ENCODE assay signal across 8 cellular contexts in genomic region chr1:67347688-67348472, GRCh38. TPM values are rescaled to one million over a fixed set of nuclear protein-coding genes. Genes with fewer than 3 reads are reported as not detected.
DNase-seq lines count a peak whose midpoint lies in the region; ATAC-seq and TF ChIP-seq lines count a peak whose summit lies in the region.

No MANE protein-coding gene starts in this region.

- peaks cover 9% of the 10 kb centered on the region for H3K4me1 Mint-ChIP-seq in activated naive CD4-positive, alpha-beta T cell treated with anti-CD3 and anti-CD28 coated beads, Interleukin-2, amount 50 U/mL, for 24 hours

- H3K27ac ChIP-seq in SJCRH30 (no peak overlapping the region), esophagus (ENCODE audit: low read depth in 2 of 2, low read length in 1 of 2) (peak overlapping the region; percentile 38 to 84)

- DNase-seq in activated naive CD4-positive, alpha-beta T cell (lab: John Stamatoyannopoulos, UW) = no peak
- DNase-seq in LNCaP clone FGC (ENCODE audit: low read depth) (no peak), SJCRH30 (peak; percentile 34 to 71), myocyte (ENCODE audit: low read depth) (peak; percentile 69)

- WGBS in esophagus, 2 donors = 37 to 49% methylated on average over 12 of the region's 12 CpGs

- H3K36me3 Mint-ChIP-seq in activated naive CD4-positive, alpha-beta T cell treated with anti-CD3 and anti-CD28 coated beads, Interleukin-2, amount 50 U/mL, for 24 hours = peaks cover 7% of the 10 kb centered on the region

- H3K4me1 ChIP-seq in SJCRH30 (no peaks in the 10 kb centered on the region), esophagus (ENCODE audit: control insufficient read depth in 2 of 2, insufficient read depth in 2 of 2, low read length in 1 of 2) (peaks cover 0 to 4% of the 10 kb centered on the region in 2 donors)

- ATAC-seq in HG02885 (IDR thresholded peaks at IDR 0.05; ENCODE audit: poor library complexity, unreplicated experiment) (no peak), GM21360 (IDR thresholded peaks at IDR 0.05; ENCODE audit: unreplicated experiment) (no peak)

- no peak overlapping the region for H3K4me3 Mint-ChIP-seq in activated naive CD4-positive, alpha-beta T cell treated with anti-CD3 and anti-CD28 coated beads, Interleukin-2, amount 50 U/mL, for 24 hours

- peak; percentile 83 for TF ChIP-seq CTCF in LNCaP clone FGC (IDR thresholded peaks at IDR 0.05; ENCODE audit: control insufficient read depth, extremely low read depth, insufficient read depth)

- no peaks in the 10 kb centered on the region for H3K36me3 ChIP-seq in SJCRH30
- no peaks in the 10 kb centered on the region for H3K36me3 ChIP-seq in esophagus (ENCODE audit: control insufficient read depth in 2 of 2, insufficient read depth in 2 of 2, low read length in 1 of 2)

- H3K9me3 ChIP-seq in SJCRH30 (replicated peaks) (no peaks in the 10 kb centered on the region), esophagus (ENCODE audit: control insufficient read depth in 2 of 2, insufficient read depth in 1 of 2, low read depth in 1 of 2, low read length in 1 of 2) (no peaks in the 10 kb centered on the region)

- no peak overlapping the region for H3K4me3 ChIP-seq in LNCaP clone FGC (ENCODE audit: low read depth, low read length)
- no peak overlapping the region for H3K4me3 ChIP-seq in SJCRH30
- H3K4me3 ChIP-seq in esophagus (ENCODE audit: low read depth in 1 of 2, low read length in 2 of 2) = no peak overlapping the region

- no peaks in the 10 kb centered on the region for H3K27me3 ChIP-seq in SJCRH30
- no peaks in the 10 kb centered on the region for H3K27me3 ChIP-seq in esophagus (ENCODE audit: control insufficient read depth in 1 of 2, insufficient read depth in 2 of 2, low read length in 2 of 2)

- peak overlapping the region; percentile 23 for H3K27ac Mint-ChIP-seq in activated naive CD4-positive, alpha-beta T cell treated with anti-CD3 and anti-CD28 coated beads, Interleukin-2, amount 50 U/mL, for 24 hours

- H3K27me3 Mint-ChIP-seq in activated naive CD4-positive, alpha-beta T cell treated with anti-CD3 and anti-CD28 coated beads, Interleukin-2, amount 50 U/mL, for 24 hours = no peaks in the 10 kb centered on the region

- H3K9me3 Mint-ChIP-seq in activated naive CD4-positive, alpha-beta T cell treated with anti-CD3 and anti-CD28 coated beads, Interleukin-2, amount 50 U/mL, for 24 hours = no peaks in the 10 kb centered on the region

RNA-seq across cellular contexts. Expression of gene IL12RB2, which starts 40.2 kb away (rescaled TPM):
- not detected in 2 replicates for total RNA-seq in SJCRH30 (2014; rRNA removed; shearing (Covaris generic))
- polyA plus RNA-seq in esophagus = 1 to 10 TPM; 1.3 to 1.7 TPM
- total RNA-seq in myocyte = 0.10 TPM in 1 of 2 replicates, not detected in the other
- 0.09 TPM for polyA plus RNA-seq in myocyte (2012)

Comparison
In these comparisons a context has a peak if more than half of its experiments do, and no peak if none do; other contexts are left out.
1. DNase-seq: peak in SJCRH30 (2 of 2) and myocyte (single experiment); none in activated naive CD4-positive, alpha-beta T cell (0 of 4) and LNCaP clone FGC (single experiment).